ENCODE assay signal across 14 cellular contexts in the genomic region with DNA sequence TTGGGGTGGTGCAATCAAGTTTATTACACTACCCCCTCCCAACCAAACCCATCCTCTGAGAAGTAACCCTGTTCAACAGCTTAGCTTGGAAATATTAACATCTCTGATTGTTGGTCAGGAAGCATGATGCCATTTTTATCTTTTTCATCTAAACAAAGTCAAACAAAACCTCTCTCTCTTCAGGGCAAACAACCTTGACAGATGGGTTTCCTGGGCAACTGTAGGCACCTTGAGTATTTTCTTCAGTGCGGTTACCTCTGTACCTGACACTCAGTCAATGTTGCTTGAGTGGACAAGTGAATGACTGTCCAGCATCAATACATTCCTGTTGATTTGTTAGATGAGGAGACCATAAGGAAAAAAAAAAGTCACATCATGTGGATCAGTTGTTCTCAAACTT.
"Had no signal": no experiment of that assay in that cellular context is flagged by ENCODE, and none has a peak within 500 bp of the region (broad histone marks: within the 10 kb centered on the region; RNA-seq: fewer than 3 reads in every experiment).

No MANE protein-coding gene starts in this region.

- H3K4me3 ChIP-seq: breast epithelium, gastroesophageal sphincter, hepatocyte, pancreas had no signal

- H3K4me2 ChIP-seq: hepatocyte had no signal

- H3K4me3 Mint-ChIP-seq: activated T-cell treated with anti-CD3 and anti-CD28 coated beads, Interleukin-2, amount 50 U/mL, for 4 hours; neural crest cell; stimulated activated naive CD8-positive, alpha-beta T cell treated with anti-CD3 and anti-CD28 coated beads, Interleukin-15, Interleukin-2, amounts not matched to agents 100 ng/mL and 50 ng/mL, for 24 hours; WTC11 had no signal

- H3K36me3 Mint-ChIP-seq: WTC11 had no signal

- H2AFZ ChIP-seq: hepatocyte had no signal

- H3K27me3 ChIP-seq: breast epithelium, gastroesophageal sphincter, hepatocyte, pancreas had no signal

- H3K27ac Mint-ChIP-seq: WTC11 had no signal

- H3K27ac ChIP-seq: breast epithelium, gastroesophageal sphincter, pancreas had no signal

- H3K9me3 Mint-ChIP-seq: stimulated activated naive CD8-positive, alpha-beta T cell treated with anti-CD3 and anti-CD28 coated beads, Interleukin-15, Interleukin-2, amounts not matched to agents 100 ng/mL and 50 ng/mL, for 24 hours had no signal

- ATAC-seq: activated T-cell treated with anti-CD3 and anti-CD28 coated beads, Interleukin-2, amount 50 U/mL, for 4 hours; gastroesophageal sphincter; pancreas; WTC11 had no signal

- H3K36me3 ChIP-seq: breast epithelium, gastroesophageal sphincter, pancreas had no signal

- H3K9me3 ChIP-seq: breast epithelium, gastroesophageal sphincter, pancreas had no signal

- DNase-seq: activated CD4-positive, alpha-beta T cell treated with anti-CD3 and anti-CD28 coated beads, Interleukin-2, amount 50 U/mL, for 1 hour; activated gamma-delta T cell treated with Interleukin-2 at 50 U/mL for 16 hours; activated T-cell treated with anti-CD3 and anti-CD28 coated beads, Interleukin-2, amount 50 U/mL, for 4 hours; aorta; kidney; pancreas; stimulated activated CD4-positive, alpha-beta T cell treated with anti-CD3 and anti-CD28 coated beads, Interleukin-2, amount 100 ng/mL, for 48 hours; stimulated activated CD8-positive, alpha-beta memory T cell treated with anti-CD3 and anti-CD28 coated beads, Interleukin-4, amount 100 ng/mL, for 48 hours had no signal

- H3K4me1 ChIP-seq: breast epithelium had no signal

- H3K79me2 ChIP-seq: hepatocyte had no signal
